ENCODE assay signal across 21 cellular contexts in the genomic region with DNA sequence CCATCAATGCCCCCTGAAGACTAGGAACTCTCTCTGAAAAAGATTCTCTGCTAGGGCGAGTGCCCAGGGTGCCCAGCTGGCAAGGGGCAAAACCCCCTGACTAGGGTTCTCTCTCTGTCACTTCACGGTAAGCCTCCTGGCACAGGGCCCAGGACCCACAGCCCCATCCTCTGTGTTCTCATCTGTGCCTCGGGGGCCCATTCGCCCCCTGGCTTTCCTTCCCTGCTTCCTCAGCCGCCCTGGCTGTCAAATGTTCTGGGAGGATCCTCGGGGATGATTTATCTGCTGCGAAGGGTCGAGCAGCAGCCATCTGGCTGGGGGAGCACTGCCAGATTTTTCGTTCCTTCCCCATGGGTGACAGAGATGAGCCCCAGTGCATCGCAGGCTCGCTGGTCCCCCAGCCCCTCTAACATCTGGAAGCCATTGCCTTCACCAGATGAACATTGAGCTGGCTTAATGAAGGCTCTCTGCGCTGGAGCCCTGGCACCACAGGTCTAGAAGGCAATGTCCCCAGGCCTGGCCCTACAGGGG. TPM values are rescaled to one million over a fixed set of nuclear protein-coding genes. Genes with fewer than 3 reads are reported as not detected.
DNase-seq lines count a peak whose midpoint lies in the region; ATAC-seq and TF ChIP-seq lines count a peak whose summit lies in the region.
"Had no signal": no experiment of that assay in that cellular context is flagged by ENCODE, and none has a peak within 500 bp of the region (broad histone marks: within the 10 kb centered on the region; RNA-seq: fewer than 3 reads in every experiment).

No MANE protein-coding gene starts in this region.

- H3K9me3 Mint-ChIP-seq in endothelial cell (ENCODE audit: unreplicated experiment) = no peaks in the 10 kb centered on the region
- H3K9me3 Mint-ChIP-seq: activated CD4-positive, alpha-beta T cell treated with anti-CD3 and anti-CD28 coated beads, Interleukin-2, amount 10 ng/mL, durations not matched to agents 24 days and 14 days; CD4-positive, alpha-beta T cell had no signal

- TF ChIP-seq POLR2A in gastrocnemius medialis (IDR thresholded peaks at IDR 0.05) = no peak

- CTCF ChIA-PET in HEK293T (lab: Yijun Ruan, JAX) = no interaction called here

- H3K27me3 Mint-ChIP-seq in endothelial cell (ENCODE audit: unreplicated experiment) = peaks cover 8% of the 10 kb centered on the region

- intact Hi-C loops in gastrocnemius medialis (cut with DNase I; ENCODE audit: low total_unique reads) = no loop called here

- H3K4me3 ChIP-seq in WERI-Rb-1 (ENCODE audit: low read depth, low read length) (no peak overlapping the region), right atrium auricular region (no peak overlapping the region), gastrocnemius medialis (no peak overlapping the region)

- TF ChIP-seq CTCF in WERI-Rb-1 (IDR thresholded peaks at IDR 0.05; ENCODE audit: low read depth, low read length) (no peak), right atrium auricular region (IDR thresholded peaks at IDR 0.05) (no peak), gastrocnemius medialis (IDR thresholded peaks at IDR 0.05 in 4 of 5, conservative IDR thresholded peaks at IDR 0.05 in 1 of 5) (no peak), endothelial cell (IDR thresholded peaks at IDR 0.05; ENCODE audit: unreplicated experiment) (no peak)

- no peaks in the 10 kb centered on the region for H3K4me1 Mint-ChIP-seq in endothelial cell (ENCODE audit: unreplicated experiment)
- H3K4me1 Mint-ChIP-seq: activated CD4-positive, alpha-beta T cell treated with anti-CD3 and anti-CD28 coated beads, Interleukin-2, amount 10 ng/mL, durations not matched to agents 24 days and 14 days had no signal

- H3K36me3 ChIP-seq in WERI-Rb-1 (no peaks in the 10 kb centered on the region), right atrium auricular region (no peaks in the 10 kb centered on the region), gastrocnemius medialis (no peaks in the 10 kb centered on the region)

- peaks cover 6% of the 10 kb centered on the region for H3K36me3 Mint-ChIP-seq in endothelial cell (ENCODE audit: low read depth, unreplicated experiment)

- ATAC-seq in gastrocnemius medialis (no peak), esophagus mucosa (no peak)
- ATAC-seq: HCT116 had no signal

- no peak overlapping the region for H3K4me3 Mint-ChIP-seq in endothelial cell (ENCODE audit: unreplicated experiment)
- H3K4me3 Mint-ChIP-seq: activated CD4-positive, alpha-beta T cell treated with anti-CD3 and anti-CD28 coated beads, Interleukin-2, amount 10 ng/mL, durations not matched to agents 24 days and 14 days; CD4-positive, alpha-beta T cell had no signal

- no peaks in the 10 kb centered on the region for H3K27me3 ChIP-seq in WERI-Rb-1 (ENCODE audit: insufficient read depth, low read depth, severe bottlenecking)
- no peaks in the 10 kb centered on the region for H3K27me3 ChIP-seq in right atrium auricular region
- H3K27me3 ChIP-seq in gastrocnemius medialis = peaks cover 22 to 39% (median 34%) of the 10 kb centered on the region in 3 donors

- H3K27ac Mint-ChIP-seq in endothelial cell (ENCODE audit: unreplicated experiment) = no peak overlapping the region
- H3K27ac Mint-ChIP-seq: activated CD4-positive, alpha-beta T cell treated with anti-CD3 and anti-CD28 coated beads, Interleukin-2, amount 10 ng/mL, durations not matched to agents 24 days and 14 days; CD4-positive, alpha-beta T cell had no signal

- in situ Hi-C loops in gastrocnemius medialis (cut with MboI; ENCODE audit: low sequenced_read_pairs in 4 of 4) = no loop called here

- H3K4me1 ChIP-seq in right atrium auricular region (peaks cover 0 to 38% of the 10 kb centered on the region in 2 donors), gastrocnemius medialis (peaks cover 0 to 3% of the 10 kb centered on the region in 2 donors)

- DNase-seq in HEK293T (ENCODE audit: extremely low spot score) (no peak), WERI-Rb-1 (peak; percentile 9), right atrium auricular region (ENCODE audit: low spot score) (no peak), gastrocnemius medialis (no peak), endothelial cell (ENCODE audit: low spot score) (no peak), activated gamma-delta T cell treated with Interleukin-2 at 50 U/mL for 16 hours (no peak), dedifferentiated amniotic fluid mesenchymal stem cell (ENCODE audit: extremely low spot score) (no peak)
- DNase-seq: activated CD4-positive, alpha-beta T cell treated with anti-CD3 and anti-CD28 coated beads, Interleukin-2, amount 10 ng/mL, durations not matched to agents 24 days and 14 days; activated gamma-delta T cell; amniotic stem cell; CD4-positive, alpha-beta T cell; DMS79; IMR-90; NCI-H146; NCI-H510A; nucleus accumbens; stimulated activated CD4-positive, alpha-beta T cell treated with anti-CD3 and anti-CD28 coated beads, Interleukin-1b, Interleukin-23, amount 100 ng/mL, for 48 hours; stimulated activated naive CD4-positive, alpha-beta T cell treated with Interleukin-2 at 50 U/mL for 16 hours had no signal

- POLR2A ChIA-PET in HEK293T (lab: Yijun Ruan, JAX) = no interaction called here

- H3K9me3 ChIP-seq in WERI-Rb-1 (ENCODE audit: severe bottlenecking) (no peaks in the 10 kb centered on the region), right atrium auricular region (no peaks in the 10 kb centered on the region), gastrocnemius medialis (no peaks in the 10 kb centered on the region)

- H3K27ac ChIP-seq in WERI-Rb-1 (no peak overlapping the region), right atrium auricular region (peak overlapping the region; percentile 36 to 43), gastrocnemius medialis (peak overlapping the region; percentile 57 to 69 (median 63))

TF ChIP-seq in HEK293T, 16 proteins besides CTCF, POLR2A, EP300 and RAD21:
- no peak for TF ChIP-seq CTBP1 (IDR thresholded peaks at IDR 0.05; ENCODE audit: borderline replicate concordance)
- TF ChIP-seq, protein P1, sequence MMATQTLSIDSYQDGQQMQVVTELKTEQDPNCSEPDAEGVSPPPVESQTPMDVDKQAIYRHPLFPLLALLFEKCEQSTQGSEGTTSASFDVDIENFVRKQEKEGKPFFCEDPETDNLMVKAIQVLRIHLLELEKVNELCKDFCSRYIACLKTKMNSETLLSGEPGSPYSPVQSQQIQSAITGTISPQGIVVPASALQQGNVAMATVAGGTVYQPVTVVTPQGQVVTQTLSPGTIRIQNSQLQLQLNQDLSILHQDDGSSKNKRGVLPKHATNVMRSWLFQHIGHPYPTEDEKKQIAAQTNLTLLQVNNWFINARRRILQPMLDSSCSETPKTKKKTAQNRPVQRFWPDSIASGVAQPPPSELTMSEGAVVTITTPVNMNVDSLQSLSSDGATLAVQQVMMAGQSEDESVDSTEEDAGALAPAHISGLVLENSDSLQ (IDR thresholded peaks at IDR 0.05) = peak; percentile 25; the same call in 1 of the 2 replicates

RNA-seq across cellular contexts. Expression of a gene that starts 24.2 kb away (rescaled TPM):
- 1 to 10 TPM; 1.3 to 7.3 TPM for total RNA-seq in right atrium auricular region
- 1 to 10 TPM; 1.9 to 8.5 (median 7.7) TPM for total RNA-seq in gastrocnemius medialis
- 29.6 TPM for total RNA-seq in endothelial cell (ENCODE audit: unreplicated experiment)
- 1.6 TPM for total RNA-seq in esophagus mucosa
- total RNA-seq: activated CD4-positive, alpha-beta T cell treated with anti-CD3 and anti-CD28 coated beads, Interleukin-2, amount 10 ng/mL, durations not matched to agents 24 days and 14 days; CD4-positive, alpha-beta T cell; IMR-90; MCF 10A had no signal
